Comparison of ENCODE assay signal across 14 cellular contexts in the genomic region with DNA sequence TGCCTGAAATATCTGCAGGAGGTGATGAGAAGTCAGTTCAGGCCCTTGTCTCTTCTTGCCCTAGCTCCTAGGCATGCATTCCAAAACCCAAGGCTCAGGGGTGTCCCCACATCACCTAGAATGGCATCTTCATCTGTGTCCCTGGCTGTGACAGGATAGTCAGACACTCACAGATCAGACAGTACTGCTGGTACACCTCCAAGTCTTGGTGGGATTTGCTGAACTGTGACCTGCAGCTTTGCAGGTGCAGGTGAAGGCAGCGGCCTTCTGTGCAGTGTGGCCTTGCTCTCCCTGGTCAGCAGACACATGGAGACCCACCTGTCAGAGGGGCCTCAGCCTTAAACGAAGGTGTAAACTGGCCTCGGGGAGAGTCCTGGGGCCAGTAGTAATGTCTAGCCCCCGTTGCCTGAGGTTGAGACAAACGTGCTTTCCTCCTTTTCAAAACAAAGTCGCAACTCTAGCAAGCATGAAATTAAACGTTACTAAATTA. TPM values are rescaled to one million over a fixed set of nuclear protein-coding genes. Genes with fewer than 3 reads are reported as not detected.
DNase-seq lines count a peak whose midpoint lies in the region; ATAC-seq and TF ChIP-seq lines count a peak whose summit lies in the region.
"Had no signal": no experiment of that assay in that cellular context is flagged by ENCODE, and none has a peak within 500 bp of the region (broad histone marks: within the 10 kb centered on the region; RNA-seq: fewer than 3 reads in every experiment).

No MANE protein-coding gene starts in this region.

- no peak for TF ChIP-seq POLR2A in upper lobe of left lung (IDR thresholded peaks at IDR 0.05)

- no peak for DNase-seq in activated naive CD8-positive, alpha-beta T cell treated with anti-CD3 and anti-CD28 coated beads, Interleukin-2, amount 10 ng/mL, durations not matched to agents 7 days and 5 days
- DNase-seq in activated naive CD8-positive, alpha-beta T cell treated with anti-CD3 and anti-CD28 coated beads for 36 hours, result no peak
- DNase-seq in mesenteric fat pad (ENCODE audit: low spot score) (peak; percentile 60), upper lobe of left lung (no peak), AML-193 (lab: John Stamatoyannopoulos, UW) (no peak)
- DNase-seq: activated T-cell treated with anti-CD3 and anti-CD28 coated beads, Interleukin-2, amount 50 U/mL, for 72 hours; amygdala; left lung; stimulated activated naive CD8-positive, alpha-beta T cell treated with anti-CD3 and anti-CD28 coated beads, Interleukin-15, amount 100 ng/mL, for 72 hours had no signal

- peaks cover 19 to 62% (median 40%) of the 10 kb centered on the region in 4 donors for H3K4me1 ChIP-seq in upper lobe of left lung

- no peaks in the 10 kb centered on the region for H3K9me3 ChIP-seq in upper lobe of left lung
- H3K9me3 ChIP-seq: esophagus muscularis mucosa, left lung had no signal

- no peak overlapping the region for H3K4me3 Mint-ChIP-seq in activated naive CD8-positive, alpha-beta T cell treated with anti-CD3 and anti-CD28 coated beads, Interleukin-2, amount 10 ng/mL, durations not matched to agents 7 days and 5 days
- H3K4me3 Mint-ChIP-seq in activated naive CD8-positive, alpha-beta T cell treated with anti-CD3 and anti-CD28 coated beads for 36 hours, result no peak overlapping the region
- H3K4me3 Mint-ChIP-seq: activated T-cell treated with anti-CD3 and anti-CD28 coated beads, Interleukin-2, amount 50 U/mL, for 72 hours; stimulated activated naive CD8-positive, alpha-beta T cell treated with anti-CD3 and anti-CD28 coated beads, Interleukin-15, amount 100 ng/mL, for 72 hours had no signal

- H3K4me3 ChIP-seq in upper lobe of left lung, result no peak overlapping the region
- H3K4me3 ChIP-seq: esophagus muscularis mucosa, left lung had no signal

- POLR2A ChIA-PET in activated naive CD8-positive, alpha-beta T cell treated with anti-CD3 and anti-CD28 coated beads, Interleukin-2, amount 10 ng/mL, durations not matched to agents 7 days and 5 days (lab: Charles Lee), result no interaction called here

- WGBS in upper lobe of left lung, 2 donors, result 88 to 89% methylated on average over 5 to 7 of the region's 7 CpGs

- H3K27ac Mint-ChIP-seq in activated naive CD8-positive, alpha-beta T cell treated with anti-CD3 and anti-CD28 coated beads, Interleukin-2, amount 10 ng/mL, durations not matched to agents 7 days and 5 days, result peak overlapping the region; percentile 58
- no peak overlapping the region for H3K27ac Mint-ChIP-seq in activated naive CD8-positive, alpha-beta T cell treated with anti-CD3 and anti-CD28 coated beads for 36 hours

- H3K9me3 Mint-ChIP-seq in activated naive CD8-positive, alpha-beta T cell treated with anti-CD3 and anti-CD28 coated beads, Interleukin-2, amount 10 ng/mL, durations not matched to agents 7 days and 5 days, result peaks cover 1% of the 10 kb centered on the region
- no peaks in the 10 kb centered on the region for H3K9me3 Mint-ChIP-seq in activated naive CD8-positive, alpha-beta T cell treated with anti-CD3 and anti-CD28 coated beads for 36 hours
- H3K9me3 Mint-ChIP-seq: activated T-cell treated with anti-CD3 and anti-CD28 coated beads, Interleukin-2, amount 50 U/mL, for 72 hours; stimulated activated naive CD8-positive, alpha-beta T cell treated with anti-CD3 and anti-CD28 coated beads, Interleukin-15, amount 100 ng/mL, for 72 hours had no signal

- H3K36me3 Mint-ChIP-seq in activated naive CD8-positive, alpha-beta T cell treated with anti-CD3 and anti-CD28 coated beads, Interleukin-2, amount 10 ng/mL, durations not matched to agents 7 days and 5 days, result peaks cover 40% of the 10 kb centered on the region
- H3K36me3 Mint-ChIP-seq in activated naive CD8-positive, alpha-beta T cell treated with anti-CD3 and anti-CD28 coated beads for 36 hours, result peaks cover 35% of the 10 kb centered on the region

- TF ChIP-seq EP300 in upper lobe of left lung (IDR thresholded peaks at IDR 0.05), result no peak

- H3K27ac ChIP-seq in VCaP (peak overlapping the region; percentile 29; the same call in 1 of the 2 replicates), upper lobe of left lung (peak overlapping the region; percentile 26 to 90 (median 69))

- no peaks in the 10 kb centered on the region for H3K27me3 Mint-ChIP-seq in activated naive CD8-positive, alpha-beta T cell treated with anti-CD3 and anti-CD28 coated beads, Interleukin-2, amount 10 ng/mL, durations not matched to agents 7 days and 5 days
- H3K27me3 Mint-ChIP-seq in activated naive CD8-positive, alpha-beta T cell treated with anti-CD3 and anti-CD28 coated beads for 36 hours, result no peaks in the 10 kb centered on the region
- H3K27me3 Mint-ChIP-seq: stimulated activated naive CD8-positive, alpha-beta T cell treated with anti-CD3 and anti-CD28 coated beads, Interleukin-15, amount 100 ng/mL, for 72 hours had no signal

- TF ChIP-seq CTCF in VCaP (conservative IDR thresholded peaks at IDR 0.05) (no peak), upper lobe of left lung (IDR thresholded peaks at IDR 0.05) (no peak)

- no peaks in the 10 kb centered on the region for H3K36me3 ChIP-seq in upper lobe of left lung
- H3K36me3 ChIP-seq: esophagus muscularis mucosa had no signal

- H3K27me3 ChIP-seq in upper lobe of left lung, result no peaks in the 10 kb centered on the region
- H3K27me3 ChIP-seq: esophagus muscularis mucosa, left lung had no signal

- no peak for ATAC-seq in activated naive CD8-positive, alpha-beta T cell treated with anti-CD3 and anti-CD28 coated beads, Interleukin-2, amount 10 ng/mL, durations not matched to agents 7 days and 5 days (ENCODE audit: low read depth)
- no peak for ATAC-seq in upper lobe of left lung (ENCODE audit: low FRiP score in 2 of 2)
- no peak for ATAC-seq in GM19351 (IDR thresholded peaks at IDR 0.05; ENCODE audit: unreplicated experiment)
- ATAC-seq in GM19463 (IDR thresholded peaks at IDR 0.05; ENCODE audit: unreplicated experiment), result no peak
- ATAC-seq: stimulated activated naive CD8-positive, alpha-beta T cell treated with anti-CD3 and anti-CD28 coated beads, Interleukin-15, amount 100 ng/mL, for 72 hours had no signal

- H3K4me1 Mint-ChIP-seq in activated naive CD8-positive, alpha-beta T cell treated with anti-CD3 and anti-CD28 coated beads, Interleukin-2, amount 10 ng/mL, durations not matched to agents 7 days and 5 days, result peaks cover 33% of the 10 kb centered on the region
- peaks cover 40% of the 10 kb centered on the region for H3K4me1 Mint-ChIP-seq in activated naive CD8-positive, alpha-beta T cell treated with anti-CD3 and anti-CD28 coated beads for 36 hours

RNA-seq across cellular contexts. Expression of gene MBP, which starts 42.7 kb away (rescaled TPM):
- total RNA-seq in activated naive CD8-positive, alpha-beta T cell treated with anti-CD3 and anti-CD28 coated beads, Interleukin-2, amount 10 ng/mL, durations not matched to agents 7 days and 5 days, result 100 to 1,000 TPM; 138 to 148 TPM
- 10 to 100 TPM; 41.2 to 45.9 TPM for total RNA-seq in activated naive CD8-positive, alpha-beta T cell treated with anti-CD3 and anti-CD28 coated beads for 36 hours
- total RNA-seq in mesenteric fat pad (45.2 TPM), upper lobe of left lung (10 to 100 TPM; 55.5 to 87.6 (median 68.8) TPM)
- total RNA-seq: A673 had no signal
